Comparison of ENCODE assay signal across 8 cellular contexts in the genomic region with DNA sequence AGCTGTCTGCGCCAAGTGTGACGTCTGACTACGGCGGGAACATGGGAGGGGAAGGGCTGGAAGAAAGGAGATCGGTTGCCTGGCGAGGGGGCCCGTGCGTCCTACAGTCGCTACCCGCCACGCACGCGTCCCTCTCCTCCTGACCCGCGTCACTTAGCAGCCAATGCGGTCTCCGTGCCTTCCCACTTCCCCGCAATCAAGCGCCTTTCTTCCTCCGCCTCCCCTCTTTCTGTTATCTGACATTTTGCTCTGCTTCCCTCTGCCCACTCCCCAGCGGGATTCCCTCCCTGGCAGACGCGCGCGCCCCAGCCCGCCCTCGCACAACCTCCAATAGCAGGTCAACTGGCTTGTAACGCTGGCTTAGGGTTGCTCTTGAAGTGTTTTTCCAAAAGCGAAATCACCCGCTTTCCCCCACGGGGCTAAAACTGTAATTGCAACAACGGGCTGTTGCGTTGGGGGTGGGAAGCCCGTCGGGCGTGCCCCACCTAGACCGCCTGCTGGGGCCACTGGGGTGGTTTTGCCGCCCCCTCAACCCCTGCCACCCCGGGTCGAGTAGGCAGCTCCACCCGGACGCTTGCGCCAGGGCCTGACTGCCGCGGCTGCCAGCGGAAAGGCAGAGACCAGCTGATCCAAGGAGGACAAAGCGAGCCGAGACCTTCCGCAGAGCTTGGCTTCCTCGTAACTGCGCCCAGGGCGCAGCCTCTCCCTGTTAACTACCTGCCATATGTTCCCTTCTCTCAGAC. TPM values are rescaled to one million over a fixed set of nuclear protein-coding genes. Genes with fewer than 3 reads are reported as not detected.
DNase-seq lines count a peak whose midpoint lies in the region; ATAC-seq and TF ChIP-seq lines count a peak whose summit lies in the region.

No MANE protein-coding gene starts in this region.

- peaks cover 3% of the 10 kb centered on the region for H3K9me3 Mint-ChIP-seq in natural killer cell treated with Interleukin-12 subunit alpha and Interleukin-12 subunit beta and Interleukin-15 and Interleukin-18, amount 100 ng/mL, for 72 hours

- no peaks in the 10 kb centered on the region for H3K27me3 ChIP-seq in aorta (ENCODE audit: control insufficient read depth in 1 of 2, insufficient read depth in 2 of 2, low read length in 1 of 2)

- WGBS in aorta, 2 donors = 1% methylated on average over 45 to 52 of the region's 52 CpGs

- intact Hi-C loops in aorta (cut with DNase I) = loop anchor here (5.0 to 10.0 kb wide), 4 partner anchors 555 to 1025 kb away; no protein-coding TSS in a partner anchor

- peak; percentile 24 for TF ChIP-seq CTCF in fibroblast of pulmonary artery (IDR thresholded peaks at IDR 0.05; ENCODE audit: low read length, missing control alignments)

- H3K36me3 ChIP-seq in aorta (ENCODE audit: control insufficient read depth in 1 of 2, insufficient read depth in 2 of 2, low read length in 1 of 2) = no peaks in the 10 kb centered on the region

- no peak overlapping the region for H3K27ac Mint-ChIP-seq in natural killer cell treated with Interleukin-12 subunit alpha and Interleukin-12 subunit beta and Interleukin-15 and Interleukin-18, amount 100 ng/mL, for 72 hours

- H3K4me1 ChIP-seq in aorta (ENCODE audit: control insufficient read depth in 1 of 2, insufficient read depth in 2 of 2, low read length in 2 of 2) = no peaks in the 10 kb centered on the region

- peaks cover 5% of the 10 kb centered on the region for H3K36me3 Mint-ChIP-seq in natural killer cell treated with Interleukin-12 subunit alpha and Interleukin-12 subunit beta and Interleukin-15 and Interleukin-18, amount 100 ng/mL, for 72 hours

- H3K27me3 Mint-ChIP-seq in natural killer cell treated with Interleukin-12 subunit alpha and Interleukin-12 subunit beta and Interleukin-15 and Interleukin-18, amount 100 ng/mL, for 72 hours = peaks cover 28 to 34% of the 10 kb centered on the region in 2 donors

- H3K4me3 Mint-ChIP-seq in natural killer cell treated with Interleukin-12 subunit alpha and Interleukin-12 subunit beta and Interleukin-15 and Interleukin-18, amount 100 ng/mL, for 72 hours = peak overlapping the region; percentile 94

- H3K4me3 ChIP-seq in fibroblast of pulmonary artery (replicated peaks; ENCODE audit: low read depth, low read length) (peak overlapping the region; percentile 78), aorta (ENCODE audit: low read length in 2 of 2) (peak overlapping the region; percentile 56 to 61)

- no peaks in the 10 kb centered on the region for H3K9me3 ChIP-seq in aorta (ENCODE audit: control insufficient read depth, low read length)

- peak; percentile 83 for DNase-seq in COLO668 (lab: John Stamatoyannopoulos, UW; ENCODE audit: unreplicated experiment)
- peak; percentile 64 for DNase-seq in NCI-H446 treated with DMSO at 0.1 percent for 48 hours (lab: John Stamatoyannopoulos, UW)
- peak; percentile 63 for DNase-seq in activated CD8-positive, alpha-beta memory T cell treated with anti-CD3 and anti-CD28 coated beads, Interleukin-2, amount 50 U/mL, for 48 hours
- DNase-seq in fibroblast of pulmonary artery (ENCODE audit: low read depth) = peak; percentile 76
- DNase-seq in natural killer cell treated with Interleukin-12 subunit alpha and Interleukin-12 subunit beta and Interleukin-15 and Interleukin-18, amount 100 ng/mL, for 72 hours (ENCODE audit: low spot score) = no peak
- DNase-seq in aorta = peak; percentile 72 to 77

- peak overlapping the region in 1 of 2 donors; percentile 4 for H3K27ac ChIP-seq in aorta (ENCODE audit: low read depth in 1 of 2, low read length in 2 of 2)

- ATAC-seq in GM19035 (IDR thresholded peaks at IDR 0.05; ENCODE audit: unreplicated experiment) (peak; percentile 37), HG03108 (IDR thresholded peaks at IDR 0.05; ENCODE audit: unreplicated experiment) (peak; percentile 25), aorta (ENCODE audit: low FRiP score) (peak; percentile 71)
- peak; percentile 50 to 54 for ATAC-seq in natural killer cell treated with Interleukin-12 subunit alpha and Interleukin-12 subunit beta and Interleukin-15 and Interleukin-18, amount 100 ng/mL, for 72 hours

- peaks cover 9 to 10% of the 10 kb centered on the region in 2 donors for H3K4me1 Mint-ChIP-seq in natural killer cell treated with Interleukin-12 subunit alpha and Interleukin-12 subunit beta and Interleukin-15 and Interleukin-18, amount 100 ng/mL, for 72 hours (ENCODE audit: low read depth in 2 of 2)

RNA-seq across cellular contexts. Expression of gene SOX4, which starts 6.2 kb away (rescaled TPM):
- 1 to 10 TPM in 1 of 2 donors, under 1 TPM in 1; 0.98 to 1.5 TPM for total RNA-seq in natural killer cell treated with Interleukin-12 subunit alpha and Interleukin-12 subunit beta and Interleukin-15 and Interleukin-18, amount 100 ng/mL, for 72 hours
- total RNA-seq in aorta = 10 to 100 TPM; 16.0 to 25.2 TPM
- polyA plus RNA-seq in aorta = 1 to 10 TPM; 4.3 to 4.5 TPM

Comparison
In these comparisons a context has a peak if more than half of its experiments do, and no peak if none do; other contexts are left out.
1. RNA of gene SOX4, which starts 6.2 kb away (total RNA-seq): 16.0 to 25.2 TPM in aorta; 0.98 to 1.5 TPM in natural killer cell treated with Interleukin-12 subunit alpha and Interleukin-12 subunit beta and Interleukin-15 and Interleukin-18, amount 100 ng/mL, for 72 hours; every median in the first group is over 4 times any median in the second.
2. Peak in every context shown above with its lines, with median percentiles within 50 percentile points of each other: ATAC-seq.